In genomic region chr11:43697679-43698078, GRCh38 we compare ENCODE assay signal across 21 cellular contexts.
"Had no signal": no experiment of that assay in that cellular context is flagged by ENCODE, and none has a peak within 500 bp of the region (broad histone marks: within the 10 kb centered on the region; RNA-seq: fewer than 3 reads in every experiment).

No MANE protein-coding gene starts in this region.

- H3K9me3 ChIP-seq: prostate gland, upper lobe of right lung had no signal

- H3K4me1 ChIP-seq: foreskin keratinocyte, prostate gland, upper lobe of right lung had no signal

- DNase-seq: activated CD4-positive, alpha-beta memory T cell treated with anti-CD3 and anti-CD28 coated beads for 36 hours; activated CD4-positive, alpha-beta T cell treated with anti-CD3 and anti-CD28 coated beads for 4 hours; activated CD4-positive, CD25-positive, alpha-beta regulatory T cell; activated naive CD4-positive, alpha-beta T cell treated with Interleukin-2 at 50 U/mL for 16 hours; activated naive CD8-positive, alpha-beta T cell treated with anti-CD3 and anti-CD28 coated beads for 36 hours; activated T-cell treated with anti-CD3 and anti-CD28 coated beads, Interleukin-2, amount 50 U/mL, for 48 hours; effector memory CD4-positive, alpha-beta T cell; foreskin keratinocyte; immature natural killer cell; kidney glomerular epithelial cell; left ventricle myocardium inferior; mammary epithelial cell; midbrain; natural killer cell; stimulated activated CD4-positive, alpha-beta T cell treated with anti-CD3 and anti-CD28 coated beads, Interleukin-4, amount 100 ng/mL, for 1 hour; stimulated activated naive CD4-positive, alpha-beta T cell; SW 1271; T-helper 17 cell; upper lobe of right lung had no signal

- H3K27me3 Mint-ChIP-seq: activated CD4-positive, alpha-beta memory T cell treated with anti-CD3 and anti-CD28 coated beads for 36 hours; activated naive CD8-positive, alpha-beta T cell treated with anti-CD3 and anti-CD28 coated beads for 36 hours; T-helper 17 cell had no signal

- H3K4me3 Mint-ChIP-seq: activated CD4-positive, alpha-beta memory T cell treated with anti-CD3 and anti-CD28 coated beads for 36 hours; activated naive CD8-positive, alpha-beta T cell treated with anti-CD3 and anti-CD28 coated beads for 36 hours; immature natural killer cell; natural killer cell; T-helper 17 cell had no signal

- H3K4me3 ChIP-seq: esophagus muscularis mucosa, left ventricle myocardium inferior, prostate gland, upper lobe of right lung had no signal

- H3K27ac ChIP-seq: esophagus muscularis mucosa, foreskin keratinocyte, left ventricle myocardium inferior, prostate gland, upper lobe of right lung had no signal

- H3K27me3 ChIP-seq: esophagus muscularis mucosa, foreskin keratinocyte, upper lobe of right lung had no signal

- H3K36me3 Mint-ChIP-seq: natural killer cell had no signal

- H3K36me3 ChIP-seq: esophagus muscularis mucosa, left ventricle myocardium inferior, prostate gland, upper lobe of right lung had no signal

- H3K9me3 Mint-ChIP-seq: natural killer cell had no signal

- H3K27ac Mint-ChIP-seq: activated CD4-positive, alpha-beta memory T cell treated with anti-CD3 and anti-CD28 coated beads for 36 hours; activated naive CD8-positive, alpha-beta T cell treated with anti-CD3 and anti-CD28 coated beads for 36 hours; natural killer cell; T-helper 17 cell had no signal

- ATAC-seq: foreskin keratinocyte, natural killer cell, T-helper 17 cell, upper lobe of right lung had no signal
